8 cellular contexts compared by ENCODE assay signal in the genomic region with DNA sequence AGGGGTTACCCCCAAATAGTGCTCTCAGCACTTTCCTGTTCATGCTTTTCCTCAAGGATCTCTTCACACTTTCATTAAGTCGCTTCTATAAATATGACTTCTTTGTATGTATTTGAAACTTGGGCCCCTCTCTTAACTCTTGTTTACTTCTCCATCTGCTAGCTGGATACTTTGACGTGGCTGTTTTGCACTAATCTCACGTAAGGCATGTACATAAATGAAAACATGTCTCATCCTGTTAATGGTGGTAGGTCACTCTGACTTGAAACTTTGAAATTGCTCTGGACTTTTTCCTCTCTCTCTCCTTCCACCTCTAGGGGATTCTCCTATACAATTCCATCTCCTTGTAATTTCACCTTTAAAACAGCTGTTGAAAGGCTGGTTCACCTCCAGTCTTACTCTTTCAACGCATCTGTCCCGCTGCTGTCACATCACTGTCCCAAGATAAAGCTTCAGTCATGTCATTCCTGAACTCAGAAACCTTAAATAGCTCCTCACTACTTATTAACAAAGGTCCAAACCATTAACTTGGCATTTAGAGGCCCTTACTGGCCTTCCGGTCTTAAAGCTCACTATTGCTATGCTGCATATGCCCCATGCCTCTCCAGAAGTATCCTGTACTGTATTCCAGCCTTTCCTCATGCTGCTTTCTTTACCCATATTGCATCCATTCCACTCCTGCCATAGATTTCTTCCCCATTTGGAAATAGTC. TPM values are rescaled to one million over a fixed set of nuclear protein-coding genes. Genes with fewer than 3 reads are reported as not detected.
DNase-seq lines count a peak whose midpoint lies in the region; ATAC-seq and TF ChIP-seq lines count a peak whose summit lies in the region.

No MANE protein-coding gene starts in this region.

- peaks cover 7% of the 10 kb centered on the region for H3K36me3 Mint-ChIP-seq in T-helper 2 cell treated with Interferon-gamma antibody and Interleukin-4, amounts not matched to agents 5 μg/mL and 100 μg/mL, for 36 hours (ENCODE audit: low read depth)

- peak overlapping the region; percentile 90 for H2AFZ ChIP-seq in GM23248

- peak overlapping the region; percentile 96 for H3K4me2 ChIP-seq in GM23248 (ENCODE audit: unreplicated experiment)

- H3K4me1 Mint-ChIP-seq in T-helper 2 cell treated with Interferon-gamma antibody and Interleukin-4, amounts not matched to agents 5 μg/mL and 100 μg/mL, for 36 hours (ENCODE audit: low read depth) = peaks cover 29% of the 10 kb centered on the region

- H3K4me3 Mint-ChIP-seq in T-helper 2 cell treated with Interferon-gamma antibody and Interleukin-4, amounts not matched to agents 5 μg/mL and 100 μg/mL, for 36 hours = peak overlapping the region; percentile 99

- H3K9ac ChIP-seq in GM23248 = peak overlapping the region; percentile 98

- WGBS in GM23248 (ENCODE audit: low coverage in 1 of 2, low lambda C conversion rate in 2 of 2, missing lambda C conversion rate in 2 of 2), 2 experiments = 26 to 38% methylated on average over 6 of the region's 6 CpGs

- in situ Hi-C loops in GM23248 (cut with MboI) = no loop called here

- peak overlapping the region; percentile 99 for H3K27ac ChIP-seq in GM23248
- H3K27ac ChIP-seq in foreskin keratinocyte = peak overlapping the region; percentile 100

- no peaks in the 10 kb centered on the region for H3K9me2 ChIP-seq in GM23248 (ENCODE audit: insufficient read depth)

- no peaks in the 10 kb centered on the region for H3K27me3 Mint-ChIP-seq in T-helper 2 cell treated with Interferon-gamma antibody and Interleukin-4, amounts not matched to agents 5 μg/mL and 100 μg/mL, for 36 hours (ENCODE audit: low read depth)

- DNase-seq in GM23248 (peak; percentile 40), foreskin keratinocyte (peak; percentile 40 to 69), skeletal muscle cell (ENCODE audit: low read depth) (no peak), COLO668 (lab: John Stamatoyannopoulos, UW; ENCODE audit: unreplicated experiment) (no peak), iPS-NIHi11 (ENCODE audit: low spot score) (no peak)
- DNase-seq in T-helper 2 cell treated with Interferon-gamma antibody and Interleukin-4, amounts not matched to agents 5 μg/mL and 100 μg/mL, for 36 hours (ENCODE audit: low spot score) = no peak
- DNase-seq in effector CD8-positive, alpha-beta T cell (lab: John Stamatoyannopoulos, UW) = no peak

- H3K27ac Mint-ChIP-seq in T-helper 2 cell treated with Interferon-gamma antibody and Interleukin-4, amounts not matched to agents 5 μg/mL and 100 μg/mL, for 36 hours = peak overlapping the region; percentile 100

- peaks cover 56% of the 10 kb centered on the region for H3K79me2 ChIP-seq in GM23248 (ENCODE audit: insufficient read depth)

- no peaks in the 10 kb centered on the region for H3K36me3 ChIP-seq in GM23248 (ENCODE audit: low read depth)

- TF ChIP-seq CTCF in foreskin keratinocyte (conservative IDR thresholded peaks at IDR 0.05) = peak; percentile 15

- H3K4me3 ChIP-seq in GM23248 (peak overlapping the region; percentile 93), skeletal muscle cell (ENCODE audit: low read depth, low read length) (peak overlapping the region; percentile 67)

- no peaks in the 10 kb centered on the region; the same call in 1 of the 2 replicates for H4K20me1 ChIP-seq in GM23248 (ENCODE audit: insufficient read depth)

- no peaks in the 10 kb centered on the region for H3K27me3 ChIP-seq in GM23248 (replicated peaks; ENCODE audit: insufficient read depth)
- no peaks in the 10 kb centered on the region for H3K27me3 ChIP-seq in foreskin keratinocyte

- no peaks in the 10 kb centered on the region for H3K9me3 Mint-ChIP-seq in T-helper 2 cell treated with Interferon-gamma antibody and Interleukin-4, amounts not matched to agents 5 μg/mL and 100 μg/mL, for 36 hours

- peak; percentile 26 for ATAC-seq in foreskin keratinocyte
- no peak for ATAC-seq in GM21526 (IDR thresholded peaks at IDR 0.05; ENCODE audit: low FRiP score, unreplicated experiment)

- no peaks in the 10 kb centered on the region for H3K9me3 ChIP-seq in GM23248 (ENCODE audit: low read depth)

- H3K4me1 ChIP-seq in GM23248 (ENCODE audit: insufficient read depth) (peaks cover 29% of the 10 kb centered on the region), foreskin keratinocyte (peaks cover 20% of the 10 kb centered on the region)

- peaks cover 22% of the 10 kb centered on the region for H3F3A ChIP-seq in GM23248 (ENCODE audit: insufficient read depth)

RNA-seq across cellular contexts. Expression of gene BLOC1S6, which starts 1.2 kb away (rescaled TPM):
- total RNA-seq in GM23248 (2014; rRNA removed; shearing (Covaris generic)) = 68.4 and 79.4 TPM in 2 replicates
- 46.3 and 47.6 TPM in 2 replicates for polyA plus RNA-seq in GM23248 (2016; fragmentation: Nextera tagmentation; extraction: Ambion mirVana)
- 32.3 and 32.5 TPM in 2 replicates for total RNA-seq in foreskin keratinocyte
- polyA plus RNA-seq in foreskin keratinocyte = 9.5 and 10.9 TPM in 2 replicates

RNA-seq across cellular contexts. Expression of gene SQOR, which starts 46.5 kb away (rescaled TPM):
- total RNA-seq in GM23248 (2014; rRNA removed; shearing (Covaris generic)) = 19.7 and 22.0 TPM in 2 replicates
- polyA plus RNA-seq in GM23248 (2016; fragmentation: Nextera tagmentation; extraction: Ambion mirVana) = 21.9 and 22.2 TPM in 2 replicates
- 131 and 132 TPM in 2 replicates for total RNA-seq in foreskin keratinocyte
- polyA plus RNA-seq in foreskin keratinocyte = 110 and 120 TPM in 2 replicates

Comparison
In these comparisons a context has a peak if more than half of its experiments do, and no peak if none do; other contexts are left out.
1. DNase-seq: peak in GM23248 (single experiment) and foreskin keratinocyte (2 of 2); none in T-helper 2 cell treated with Interferon-gamma antibody and Interleukin-4, amounts not matched to agents 5 μg/mL and 100 μg/mL, for 36 hours (single experiment), skeletal muscle cell (single experiment), effector CD8-positive, alpha-beta T cell (single experiment), COLO668 (single experiment) and iPS-NIHi11 (single experiment).